Comparison of ENCODE assay signal across 8 cellular contexts in the genomic region with DNA sequence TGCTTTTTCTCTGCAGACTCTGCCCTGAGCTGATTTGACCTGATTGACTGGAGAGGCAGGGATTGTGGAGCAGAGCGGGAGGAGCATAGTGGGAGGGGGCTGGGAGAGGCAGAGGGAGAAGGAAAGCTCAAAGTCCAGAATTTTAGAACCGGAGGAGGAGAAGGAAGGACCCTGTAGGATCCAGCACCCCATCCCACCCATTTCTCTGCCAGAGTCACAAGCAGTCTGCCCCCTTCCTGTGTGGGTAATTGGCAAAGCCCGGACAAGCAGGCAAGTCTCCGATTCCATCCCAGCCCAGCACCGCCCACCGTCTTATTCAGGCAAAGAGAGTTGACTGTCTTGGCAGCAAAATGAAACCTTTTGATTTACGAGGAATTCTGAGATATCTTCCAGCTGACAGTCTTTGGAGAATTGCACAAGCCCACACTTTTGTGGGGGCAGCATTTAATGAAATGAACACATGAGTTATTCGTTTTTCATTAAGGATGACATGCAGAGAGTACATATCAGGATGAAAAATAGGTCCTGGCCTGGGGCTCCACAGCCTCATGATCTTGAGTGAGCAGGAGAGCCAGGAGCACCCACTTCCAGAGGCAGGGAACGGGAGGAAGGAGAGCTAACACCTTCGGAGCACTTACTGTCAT.
A peak's percentile ranks its signal among the peaks of the same experiment; 100 is the strongest.
DNase-seq lines count a peak whose midpoint lies in the region; ATAC-seq and TF ChIP-seq lines count a peak whose summit lies in the region.

No MANE protein-coding gene starts in this region.

- peaks cover 19 to 38% (median 29%) of the 10 kb centered on the region in 10 experiments for H3K4me1 ChIP-seq in BLaER1 treated with 17β-estradiol and CSF1 and Interleukin-3, amounts not matched to agents 10 nM and 100 nM

- H3K4me2 ChIP-seq in BLaER1 treated with 17β-estradiol and CSF1 and Interleukin-3, amounts not matched to agents 10 nM and 100 nM, result peak overlapping the region in 10 of 11 experiments; percentile 17 to 90 (median 74); a peak in 19 of 22 replicates

- TF ChIP-seq CTCF in WERI-Rb-1 (IDR thresholded peaks at IDR 0.05; ENCODE audit: low read depth, low read length), result no peak

- no peaks in the 10 kb centered on the region for H3K27me3 ChIP-seq in BLaER1 treated with 17β-estradiol and CSF1 and Interleukin-3, amounts not matched to agents 10 nM and 100 nM
- no peaks in the 10 kb centered on the region for H3K27me3 ChIP-seq in WERI-Rb-1 (ENCODE audit: insufficient read depth, low read depth, severe bottlenecking)

- H3K9me3 ChIP-seq in BLaER1 treated with 17β-estradiol and CSF1 and Interleukin-3, amounts not matched to agents 10 nM and 100 nM (replicated peaks in 1 of 11), result 0 out of 22 replicates have a peak, but pooled peaks cover 0 to 3% (median 0%) of the 10 kb centered on the region in 11 experiments
- H3K9me3 ChIP-seq in WERI-Rb-1 (ENCODE audit: severe bottlenecking), result no peaks in the 10 kb centered on the region

- peak; percentile 43 for DNase-seq in WERI-Rb-1
- peak; percentile 79 for DNase-seq in Right ventricle myocardium inferior (ENCODE audit: missing footprints)
- DNase-seq in retina, result peak; percentile 56
- no peak for DNase-seq in activated CD4-positive, CD25-positive, alpha-beta regulatory T cell (lab: John Stamatoyannopoulos, UW)

- intact Hi-C loops in Right ventricle myocardium inferior (cut with DNase I), result loop anchor here (2.0 kb wide), 1 partner anchor 64 kb away; no protein-coding TSS in a partner anchor

- H4K20me1 ChIP-seq in BLaER1 treated with 17β-estradiol and CSF1 and Interleukin-3, amounts not matched to agents 10 nM and 100 nM, result no peaks in the 10 kb centered on the region

- H3K27ac ChIP-seq in BLaER1 treated with 17β-estradiol and CSF1 and Interleukin-3, amounts not matched to agents 10 nM and 100 nM, result no peak overlapping the region
- H3K27ac ChIP-seq in WERI-Rb-1, result no peak overlapping the region

- 0 out of 22 replicates have a peak overlapping the region, but pooled peaks of 1 of the 11 experiments have one; percentile 34 for H3K9ac ChIP-seq in BLaER1 treated with 17β-estradiol and CSF1 and Interleukin-3, amounts not matched to agents 10 nM and 100 nM

- peak; percentile 39 for ATAC-seq in Right ventricle myocardium inferior
- no peak for ATAC-seq in activated CD4-positive, CD25-positive, alpha-beta regulatory T cell treated with anti-CD3 and anti-CD28 coated beads, Interleukin-2, amount 50 U/mL, for 24 hours
- no peak for ATAC-seq in HG02870 (IDR thresholded peaks at IDR 0.05; ENCODE audit: unreplicated experiment)
- ATAC-seq in HG03039 (IDR thresholded peaks at IDR 0.05; ENCODE audit: unreplicated experiment), result no peak

- no peak overlapping the region for H3K4me3 ChIP-seq in BLaER1 treated with 17β-estradiol and CSF1 and Interleukin-3, amounts not matched to agents 10 nM and 100 nM
- H3K4me3 ChIP-seq in WERI-Rb-1 (ENCODE audit: low read depth, low read length), result no peak overlapping the region

- H3K36me3 ChIP-seq in BLaER1 treated with 17β-estradiol and CSF1 and Interleukin-3, amounts not matched to agents 10 nM and 100 nM, result no peaks in the 10 kb centered on the region
- H3K36me3 ChIP-seq in WERI-Rb-1, result no peaks in the 10 kb centered on the region

Comparison
In these comparisons a context has a peak if more than half of its experiments do, and no peak if none do; other contexts are left out.
1. DNase-seq: peak in WERI-Rb-1 (single experiment), Right ventricle myocardium inferior (single experiment) and retina (single experiment); none in activated CD4-positive, CD25-positive, alpha-beta regulatory T cell (0 of 4).